Comparison of ENCODE assay signal across 9 cellular contexts in the genomic region with DNA sequence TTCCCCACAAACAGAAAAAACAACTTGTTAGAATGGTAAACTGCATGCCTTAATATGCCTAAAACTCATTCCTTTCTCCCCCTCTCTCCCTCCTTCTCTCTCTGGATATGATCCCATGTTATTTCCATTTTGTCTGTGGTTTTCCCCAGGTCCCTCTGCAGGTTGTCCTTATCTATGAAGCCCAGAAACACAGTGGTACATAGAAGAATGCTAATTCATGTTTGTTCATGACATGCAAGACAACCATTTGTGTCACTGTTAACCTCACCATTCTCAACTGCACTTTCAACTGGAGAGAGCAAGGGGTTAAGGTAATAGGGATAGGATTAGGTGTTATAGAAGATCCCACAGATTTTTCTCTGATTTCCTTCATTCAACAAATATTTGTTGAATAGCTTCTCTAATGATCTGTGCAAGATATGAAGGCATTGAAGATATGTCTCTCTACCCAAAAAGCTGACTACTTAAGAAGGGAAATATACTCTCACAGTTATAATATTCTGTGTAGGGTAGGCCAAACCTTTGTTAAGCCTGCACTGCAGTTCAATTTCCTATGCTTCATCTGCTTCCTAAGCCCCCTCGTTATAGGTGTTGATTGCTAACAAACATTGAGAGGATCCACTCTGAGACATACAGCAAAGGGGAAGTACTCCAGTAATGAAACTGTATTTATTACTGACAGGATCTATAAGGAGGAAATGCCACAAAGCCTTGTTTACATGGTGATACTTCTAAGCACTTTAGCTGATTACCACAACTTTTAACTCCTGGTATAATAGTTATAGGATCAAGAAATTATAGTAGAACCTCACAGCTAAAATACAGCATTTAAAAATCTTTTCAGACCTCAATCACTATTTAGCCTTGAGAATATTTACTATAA.
DNase-seq lines count a peak whose midpoint lies in the region; ATAC-seq and TF ChIP-seq lines count a peak whose summit lies in the region.
"Had no signal": no experiment of that assay in that cellular context is flagged by ENCODE, and none has a peak within 500 bp of the region (broad histone marks: within the 10 kb centered on the region; RNA-seq: fewer than 3 reads in every experiment).

No MANE protein-coding gene starts in this region.

- H3K27ac ChIP-seq in CD8-positive, alpha-beta memory T cell (ENCODE audit: low read depth, low read length) = peak overlapping the region; percentile 29
- H3K27ac ChIP-seq in RWPE2 (ENCODE audit: poor library complexity, severe bottlenecking) (peak overlapping the region; percentile 12), suprapubic skin (no peak overlapping the region), tibial nerve (no peak overlapping the region)

- H3K27me3 ChIP-seq in CD8-positive, alpha-beta memory T cell (ENCODE audit: insufficient read depth, low read length, poor library complexity, severe bottlenecking) = no peaks in the 10 kb centered on the region
- H3K27me3 ChIP-seq in RWPE2 (ENCODE audit: insufficient read depth, poor library complexity, severe bottlenecking) = no peaks in the 10 kb centered on the region
- H3K27me3 ChIP-seq in suprapubic skin = no peaks in the 10 kb centered on the region
- no peaks in the 10 kb centered on the region for H3K27me3 ChIP-seq in tibial nerve

- no peak overlapping the region for H3K4me3 ChIP-seq in CD8-positive, alpha-beta memory T cell (ENCODE audit: low read length)
- no peak overlapping the region for H3K4me3 ChIP-seq in RWPE2 (ENCODE audit: severe bottlenecking)
- no peak overlapping the region for H3K4me3 ChIP-seq in suprapubic skin
- no peak overlapping the region for H3K4me3 ChIP-seq in tibial nerve

- peaks cover 9% of the 10 kb centered on the region for H3K4me1 ChIP-seq in CD8-positive, alpha-beta memory T cell (ENCODE audit: insufficient read depth, low read length)
- H3K4me1 ChIP-seq in RWPE2 (ENCODE audit: insufficient read depth, poor library complexity, severe bottlenecking) (peaks cover 2% of the 10 kb centered on the region), suprapubic skin (peaks cover 7% of the 10 kb centered on the region), tibial nerve (peaks cover 0 to 44% (median 4%) of the 10 kb centered on the region in 4 donors)

- TF ChIP-seq POLR2A in suprapubic skin (IDR thresholded peaks at IDR 0.05) = no peak
- TF ChIP-seq POLR2A in tibial nerve (IDR thresholded peaks at IDR 0.05) = no peak

- POLR2A ChIA-PET in CD8-positive, alpha-beta memory T cell (lab: Charles Lee) = no interaction called here

- H3K4me1 Mint-ChIP-seq in CD8-positive, alpha-beta memory T cell = peaks cover 55 to 70% (median 66%) of the 10 kb centered on the region in 3 donors

- no peaks in the 10 kb centered on the region for H3K27me3 Mint-ChIP-seq in CD8-positive, alpha-beta memory T cell

- peak; percentile 92 for ATAC-seq in GM19372 (IDR thresholded peaks at IDR 0.05; ENCODE audit: low read depth, unreplicated experiment)
- peak; percentile 74 for ATAC-seq in HG03066 (IDR thresholded peaks at IDR 0.05; ENCODE audit: low read depth, unreplicated experiment)
- ATAC-seq in RWPE2 (ENCODE audit: low read depth) = no peak
- no peak for ATAC-seq in GM21367 (IDR thresholded peaks at IDR 0.05; ENCODE audit: unreplicated experiment)
- ATAC-seq: left cardiac atrium had no signal

- H3K36me3 Mint-ChIP-seq in CD8-positive, alpha-beta memory T cell = peaks cover 4 to 13% (median 8%) of the 10 kb centered on the region in 3 donors

- no peaks in the 10 kb centered on the region for H3K36me3 ChIP-seq in CD8-positive, alpha-beta memory T cell (ENCODE audit: insufficient read depth, low read length)
- no peaks in the 10 kb centered on the region for H3K36me3 ChIP-seq in RWPE2 (ENCODE audit: low read depth)
- H3K36me3 ChIP-seq in suprapubic skin = no peaks in the 10 kb centered on the region
- H3K36me3 ChIP-seq in tibial nerve = no peaks in the 10 kb centered on the region

- CTCF ChIA-PET in CD8-positive, alpha-beta memory T cell (lab: Charles Lee) = interaction anchor here (0.8 kb wide), 1 partner anchor 14 kb away, joined by 3 read pairs; no protein-coding TSS in a partner anchor

- DNase-seq in CD8-positive, alpha-beta memory T cell = no peak
- DNase-seq in RWPE2 (ENCODE audit: low spot score) = no peak
- DNase-seq in NCI-H1417 treated with DMSO at 0.1 percent for 48 hours (lab: John Stamatoyannopoulos, UW) = no peak
- DNase-seq in suprapubic skin (ENCODE audit: low spot score in 2 of 2) = no peak
- no peak for DNase-seq in tibial nerve (ENCODE audit: low spot score in 2 of 2)
- DNase-seq: left cardiac atrium had no signal

- WGBS in suprapubic skin = 35% methylated on average over 1 of the region's 1 CpG
- 33 to 47% methylated on average over 1 of the region's 1 CpG for WGBS in tibial nerve, 2 donors

- H3K9me3 Mint-ChIP-seq in CD8-positive, alpha-beta memory T cell = no peaks in the 10 kb centered on the region

- H3K9me3 ChIP-seq in CD8-positive, alpha-beta memory T cell (ENCODE audit: low read length) = no peaks in the 10 kb centered on the region
- H3K9me3 ChIP-seq in RWPE2 (ENCODE audit: severe bottlenecking) (no peaks in the 10 kb centered on the region), suprapubic skin (no peaks in the 10 kb centered on the region), tibial nerve (no peaks in the 10 kb centered on the region)

- TF ChIP-seq EP300 in suprapubic skin (IDR thresholded peaks at IDR 0.05) (no peak), tibial nerve (IDR thresholded peaks at IDR 0.05) (no peak)

- peak overlapping the region; percentile 5 to 86 (median 37) for H3K27ac Mint-ChIP-seq in CD8-positive, alpha-beta memory T cell

- TF ChIP-seq CTCF in RWPE2 (IDR thresholded peaks at IDR 0.05; ENCODE audit: poor library complexity, severe bottlenecking) (no peak), suprapubic skin (IDR thresholded peaks at IDR 0.05) (no peak), tibial nerve (IDR thresholded peaks at IDR 0.05) (no peak)

- no peak overlapping the region for H3K4me3 Mint-ChIP-seq in CD8-positive, alpha-beta memory T cell

Comparison
In these comparisons a context has a peak if more than half of its experiments do, and no peak if none do; other contexts are left out.
1. H3K27ac ChIP-seq: peak in CD8-positive, alpha-beta memory T cell (single experiment) and RWPE2 (single experiment); none in suprapubic skin (single experiment) and tibial nerve (0 of 4).
2. ATAC-seq: peak in GM19372 (single experiment) and HG03066 (single experiment); none in RWPE2 (single experiment) and GM21367 (single experiment).